In genomic region chr9:2229109-2229733, GRCh38 we compare ENCODE assay signal across 9 cellular contexts.
DNase-seq lines count a peak whose midpoint lies in the region; ATAC-seq and TF ChIP-seq lines count a peak whose summit lies in the region.
"Had no signal": no experiment of that assay in that cellular context is flagged by ENCODE, and none has a peak within 500 bp of the region (broad histone marks: within the 10 kb centered on the region; RNA-seq: fewer than 3 reads in every experiment).

No MANE protein-coding gene starts in this region.

- WGBS in aorta, 2 donors: 91 to 92% methylated on average over 3 of the region's 3 CpGs

- ATAC-seq in GM18909 (IDR thresholded peaks at IDR 0.05; ENCODE audit: poor library complexity, unreplicated experiment) (peak; percentile 86), HG02973 (IDR thresholded peaks at IDR 0.05; ENCODE audit: unreplicated experiment) (peak; percentile 79), PC-3 (no peak), foreskin keratinocyte (no peak), aorta (ENCODE audit: low FRiP score) (no peak)

- no peak overlapping the region for H3K4me3 Mint-ChIP-seq in neural crest cell

- peaks cover 48% of the 10 kb centered on the region for H3K4me1 Mint-ChIP-seq in neural crest cell

- peaks cover 30% of the 10 kb centered on the region for H3K9me3 Mint-ChIP-seq in neural crest cell

- no peak for TF ChIP-seq CTCF in PC-3 (conservative IDR thresholded peaks at IDR 0.05; ENCODE audit: low read depth, low read length)
- no peak for TF ChIP-seq CTCF in neural crest cell (conservative IDR thresholded peaks at IDR 0.05)
- no peak for TF ChIP-seq CTCF in foreskin keratinocyte (conservative IDR thresholded peaks at IDR 0.05)

- CTCF ChIA-PET in PC-3 (lab: Charles Lee): no interaction called here

- H3K36me3 ChIP-seq in PC-3 (ENCODE audit: low read depth, low read length) (no peaks in the 10 kb centered on the region), aorta (ENCODE audit: control insufficient read depth in 1 of 2, insufficient read depth in 2 of 2, low read length in 1 of 2) (no peaks in the 10 kb centered on the region)
- H3K36me3 ChIP-seq: neutrophil had no signal

- no peaks in the 10 kb centered on the region for H3K79me2 ChIP-seq in PC-3 (ENCODE audit: low read length)

- no TSS peak for BruUV-seq in PC-3 (replicated peaks; lab: Mats Ljungman, UMichigan)

- H2AFZ ChIP-seq in PC-3 (ENCODE audit: low read length): no peak overlapping the region

- intact Hi-C loops in PC-3 (cut with micrococcal nuclease) (no loop called here), aorta (cut with DNase I) (no loop called here)

- no peak overlapping the region for H3K9ac ChIP-seq in PC-3 (ENCODE audit: low read length)

- H3K4me3 ChIP-seq in PC-3 (ENCODE audit: low read length): no peak overlapping the region
- H3K4me3 ChIP-seq in aorta (ENCODE audit: low read length in 2 of 2): no peak overlapping the region

- H3K27ac Mint-ChIP-seq in neural crest cell (ENCODE audit: unreplicated experiment): peak overlapping the region; percentile 87

- no peaks in the 10 kb centered on the region for H3K27me3 Mint-ChIP-seq in neural crest cell (ENCODE audit: low read depth)

- DNase-seq in PC-3: peak; percentile 24
- no peak for DNase-seq in neural crest cell (ENCODE audit: low read depth, low spot score)
- no peak for DNase-seq in foreskin keratinocyte
- no peak for DNase-seq in activated CD4-positive, alpha-beta T cell treated with anti-CD3 and anti-CD28 coated beads for 48 hours
- no peak for DNase-seq in aorta
- no peak for DNase-seq in ACHN

- POLR2A ChIA-PET in PC-3 (lab: Charles Lee; ENCODE audit: unreplicated experiment): no interaction called here

- no peaks in the 10 kb centered on the region for H3K27me3 ChIP-seq in PC-3 (ENCODE audit: low read length)
- H3K27me3 ChIP-seq in foreskin keratinocyte: no peaks in the 10 kb centered on the region
- H3K27me3 ChIP-seq in aorta (ENCODE audit: control insufficient read depth in 1 of 2, insufficient read depth in 2 of 2, low read length in 1 of 2): no peaks in the 10 kb centered on the region
- H3K27me3 ChIP-seq: neutrophil had no signal

- H3K4me1 ChIP-seq in PC-3 (ENCODE audit: insufficient read depth, low read length) (peaks cover 4% of the 10 kb centered on the region; the same call in 1 of the 2 replicates), foreskin keratinocyte (peaks cover 5% of the 10 kb centered on the region), aorta (ENCODE audit: control insufficient read depth in 1 of 2, insufficient read depth in 2 of 2, low read length in 2 of 2) (no peaks in the 10 kb centered on the region)

- in situ Hi-C loops in ACHN (cut with HindIII; ENCODE audit: low pct_ligation_motif_present, low pct_unique_long_range_greater_than_20kb, low sequenced_read_pairs): no loop called here

- H3K36me3 Mint-ChIP-seq in neural crest cell (ENCODE audit: low read depth): peaks cover 12% of the 10 kb centered on the region

- H3F3A ChIP-seq in PC-3 (ENCODE audit: low read length, unreplicated experiment): no peaks in the 10 kb centered on the region

- H4K20me1 ChIP-seq in PC-3 (ENCODE audit: low read length): no peaks in the 10 kb centered on the region

- H3K27ac ChIP-seq in PC-3 (ENCODE audit: low read length) (peak overlapping the region; percentile 49), foreskin keratinocyte (no peak overlapping the region), aorta (ENCODE audit: low read depth in 1 of 2, low read length in 2 of 2) (no peak overlapping the region)
- H3K27ac ChIP-seq: neutrophil had no signal

- H3K9me2 ChIP-seq in PC-3 (replicated peaks; ENCODE audit: low read length): no peaks in the 10 kb centered on the region

- no peak overlapping the region for H3K4me2 ChIP-seq in PC-3 (ENCODE audit: low read length)

- H3K9me3 ChIP-seq in PC-3 (ENCODE audit: low read length): no peaks in the 10 kb centered on the region
- H3K9me3 ChIP-seq in aorta (ENCODE audit: control insufficient read depth, low read length): no peaks in the 10 kb centered on the region
- H3K9me3 ChIP-seq: neutrophil had no signal

Comparison
In these comparisons a context has a peak if more than half of its experiments do, and no peak if none do; other contexts are left out.
1. ATAC-seq: peak in GM18909 (single experiment) and HG02973 (single experiment); none in PC-3 (single experiment), foreskin keratinocyte (single experiment) and aorta (single experiment).